Comparison of ENCODE assay signal across 1 cellular context in genomic region chr19:11089254-11090013, GRCh38.
TF ChIP-seq lines count a peak whose summit lies in the region.

Gene LDLR, plus strand, starts transcription at chr19:11089463. Its CDS starts 86 bp downstream, at chr19:11089549.

TF ChIP-seq in HepG2, 621 proteins besides CTCF, POLR2A, EP300 and RAD21 (continued from another document and continues in another):
- TF ChIP-seq HNF1A (IDR thresholded peaks at IDR 0.05; ENCODE audit: low read depth) (0 out of 2 replicates have a peak, but pooled peaks have one; percentile 16), HNF1A (CRISPR knock-in tag; IDR thresholded peaks at IDR 0.05; ENCODE audit: borderline replicate concordance) (0 out of 2 replicates have a peak, but pooled peaks have one; percentile 34), ATF6 (CRISPR knock-in tag; conservative IDR thresholded peaks at IDR 0.05) (no peak), SMAD1 (CRISPR knock-in tag; IDR thresholded peaks at IDR 0.05; ENCODE audit: borderline replicate concordance, low read depth) (no peak), MEIS2 (CRISPR knock-in tag; IDR thresholded peaks at IDR 0.05) (no peak), ZFP91 (CRISPR knock-in tag; IDR thresholded peaks at IDR 0.05; ENCODE audit: borderline replicate concordance) (peak; percentile 55), HNRNPLL (IDR thresholded peaks at IDR 0.05; ENCODE audit: low read depth, low read length, poor library complexity, severe bottlenecking) (no peak), RFXAP (CRISPR knock-in tag; IDR thresholded peaks at IDR 0.05; ENCODE audit: borderline replicate concordance) (0 out of 2 replicates have a peak, but pooled peaks have one; percentile 15), ELK4 (CRISPR knock-in tag; IDR thresholded peaks at IDR 0.05; ENCODE audit: borderline replicate concordance) (no peak), THAP11 (CRISPR knock-in tag; IDR thresholded peaks at IDR 0.05) (no peak), ZNF792 (CRISPR knock-in tag; IDR thresholded peaks at IDR 0.05) (peak; percentile 55; the same call in 1 of the 2 replicates), YEATS2 (CRISPR knock-in tag; IDR thresholded peaks at IDR 0.05; ENCODE audit: borderline replicate concordance) (no peak), TGIF2 (CRISPR knock-in tag; IDR thresholded peaks at IDR 0.05) (peak; percentile 90), ZNF772 (CRISPR knock-in tag; IDR thresholded peaks at IDR 0.05) (no peak), HNF4G (IDR thresholded peaks at IDR 0.05; ENCODE audit: borderline replicate concordance, low read depth, low read length) (peak; percentile 7; the same call in 1 of the 2 replicates), HNF4G (CRISPR knock-in tag; IDR thresholded peaks at IDR 0.05; ENCODE audit: borderline replicate concordance, low read depth) (no peak), NR3C1 (CRISPR knock-in tag; IDR thresholded peaks at IDR 0.05) (no peak), PHF5A (CRISPR knock-in tag; IDR thresholded peaks at IDR 0.05; ENCODE audit: low read depth, unreplicated experiment) (no peak), HHEX (CRISPR knock-in tag; IDR thresholded peaks at IDR 0.05) (no peak), SSRP1 (CRISPR knock-in tag; IDR thresholded peaks at IDR 0.05) (no peak), IRF1 (CRISPR knock-in tag; IDR thresholded peaks at IDR 0.05; ENCODE audit: low read depth) (no peak), FLYWCH1 (CRISPR knock-in tag; IDR thresholded peaks at IDR 0.05) (no peak), ZNF691 (CRISPR knock-in tag; IDR thresholded peaks at IDR 0.05; ENCODE audit: borderline replicate concordance, low read depth) (no peak), MTF2 (CRISPR knock-in tag; IDR thresholded peaks at IDR 0.05; ENCODE audit: borderline replicate concordance) (no peak), TAF15 (IDR thresholded peaks at IDR 0.05; ENCODE audit: low read depth, low read length, poor library complexity, severe bottlenecking) (no peak), ATF2 (CRISPR knock-in tag; IDR thresholded peaks at IDR 0.05) (peak; percentile 59; the same call in 1 of the 2 replicates), HMGA1 (CRISPR knock-in tag; conservative IDR thresholded peaks at IDR 0.05) (no peak), RERE (CRISPR knock-in tag; IDR thresholded peaks at IDR 0.05; ENCODE audit: low read depth) (no peak; the same call in 1 of the 2 replicates), FOXK2 (IDR thresholded peaks at IDR 0.05) (no peak), SETDB1 (CRISPR knock-in tag; IDR thresholded peaks at IDR 0.05; ENCODE audit: borderline replicate concordance) (no peak), CEBPG (CRISPR knock-in tag; IDR thresholded peaks at IDR 0.05) (peak; percentile 67), ARID5B (CRISPR knock-in tag; IDR thresholded peaks at IDR 0.05) (no peak), PTBP1 (IDR thresholded peaks at IDR 0.05; ENCODE audit: low read depth, low read length, poor library complexity, severe bottlenecking) (no peak), ZNF562 (CRISPR knock-in tag; IDR thresholded peaks at IDR 0.05; ENCODE audit: borderline replicate concordance) (no peak)
